In the genomic region with DNA sequence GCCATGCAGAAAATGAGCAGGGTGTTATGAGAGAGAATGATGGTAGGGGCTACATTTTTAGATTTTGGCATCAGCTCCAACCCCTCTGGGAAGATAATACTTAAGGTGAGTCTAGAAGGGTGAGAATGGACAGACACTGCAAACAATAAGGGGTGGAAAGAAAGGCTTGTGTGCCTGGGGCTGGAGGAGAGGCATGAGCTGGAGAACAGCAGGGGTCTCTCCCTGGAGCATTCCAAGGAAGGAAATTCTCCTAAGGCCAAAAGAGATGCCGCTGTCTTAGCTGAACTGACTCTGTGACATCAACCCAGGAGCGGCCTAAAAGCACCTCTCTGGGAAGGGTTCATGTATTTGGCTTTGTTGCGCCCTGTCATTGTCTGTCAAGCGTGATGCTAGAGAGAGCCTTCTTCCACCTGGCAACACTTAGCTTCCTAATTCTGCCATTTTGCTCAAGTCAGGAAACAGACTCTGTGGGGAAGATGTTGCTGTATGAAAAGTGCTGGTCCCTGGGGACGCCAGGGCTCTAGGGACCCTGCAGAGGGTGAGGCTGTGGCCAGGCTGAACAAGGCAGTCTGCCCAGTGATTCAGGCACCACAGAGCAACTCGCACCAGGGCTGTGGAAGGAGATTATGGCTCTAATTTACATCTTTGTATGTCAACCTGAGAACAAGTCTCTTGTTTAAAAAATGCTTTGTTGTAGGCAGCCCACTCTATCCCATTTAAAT, we compare ENCODE assay signal across 31 cellular contexts.
A peak's percentile ranks its signal among the peaks of the same experiment; 100 is the strongest.
DNase-seq lines count a peak whose midpoint lies in the region; TF ChIP-seq lines count a peak whose summit lies in the region.
"Had no signal": no experiment of that assay in that cellular context is flagged by ENCODE, and none has a peak within 500 bp of the region (broad histone marks: within the 10 kb centered on the region; RNA-seq: fewer than 3 reads in every experiment).

No MANE protein-coding gene starts in this region.

- no peak overlapping the region for H3K4me3 Mint-ChIP-seq in endodermal cell
- H3K4me3 Mint-ChIP-seq: activated B cell treated with CpG ODN at 0.5 μM for 24 hours, nephron progenitor cell had no signal

- no peaks in the 10 kb centered on the region for H3K36me3 ChIP-seq in BLaER1
- H3K36me3 ChIP-seq in H7 (replicated peaks; ENCODE audit: control insufficient read depth, insufficient read depth, low read length): no peaks in the 10 kb centered on the region
- H3K36me3 ChIP-seq in endodermal cell (ENCODE audit: control insufficient read depth, insufficient read depth, low read length): no peaks in the 10 kb centered on the region
- no peaks in the 10 kb centered on the region for H3K36me3 ChIP-seq in mesenchymal stem cell (ENCODE audit: control insufficient read depth in 1 of 2, insufficient read depth in 2 of 2, low read depth in 1 of 2, low read length in 2 of 2)
- H3K36me3 ChIP-seq in SK-N-SH (replicated peaks in 1 of 2; ENCODE audit: control insufficient read depth in 1 of 2, insufficient read depth in 2 of 2, low read length in 1 of 2): no peaks in the 10 kb centered on the region
- H3K36me3 ChIP-seq: cardiac muscle cell, gastroesophageal sphincter, spleen, thoracic aorta, vagina had no signal

- no peak overlapping the region for H3K14ac ChIP-seq in mesenchymal stem cell (ENCODE audit: low read length in 2 of 2)

- H4K20me1 ChIP-seq in BLaER1: no peaks in the 10 kb centered on the region
- H4K20me1 ChIP-seq in SK-N-SH (ENCODE audit: insufficient read depth): no peaks in the 10 kb centered on the region

- H3K79me2 ChIP-seq in SK-N-SH (ENCODE audit: insufficient read depth): no peaks in the 10 kb centered on the region
- H3K79me2 ChIP-seq: parathyroid adenoma had no signal

- H2AFZ ChIP-seq in mesenchymal stem cell (ENCODE audit: low read depth, low read length): no peak overlapping the region
- no peak overlapping the region for H2AFZ ChIP-seq in SK-N-SH (ENCODE audit: low read depth)
- H2AFZ ChIP-seq: parathyroid adenoma had no signal

- H4K8ac ChIP-seq in mesenchymal stem cell (ENCODE audit: low read length): no peak overlapping the region

- H3K4ac ChIP-seq in mesenchymal stem cell (ENCODE audit: low read depth in 1 of 2, low read length in 2 of 2): no peak overlapping the region

- H3K27me3 ChIP-seq in BLaER1: no peaks in the 10 kb centered on the region
- H3K27me3 ChIP-seq in H7 (ENCODE audit: control insufficient read depth, insufficient read depth, low read length): no peaks in the 10 kb centered on the region
- no peaks in the 10 kb centered on the region for H3K27me3 ChIP-seq in endodermal cell (ENCODE audit: control insufficient read depth, insufficient read depth, low read length, poor library complexity, severe bottlenecking)
- H3K27me3 ChIP-seq in mesenchymal stem cell (ENCODE audit: control insufficient read depth in 1 of 2, insufficient read depth in 1 of 2, low read length in 2 of 2): peaks cover 0 to 6% of the 10 kb centered on the region in 2 experiments
- no peaks in the 10 kb centered on the region; the same call in 1 of the 2 replicates for H3K27me3 ChIP-seq in SK-N-SH (ENCODE audit: insufficient read depth)
- H3K27me3 ChIP-seq: cardiac muscle cell, gastroesophageal sphincter, spleen, vagina had no signal

- H3K27ac ChIP-seq in BLaER1: peak overlapping the region; percentile 42; the same call in 1 of the 2 replicates
- H3K27ac ChIP-seq in endodermal cell (ENCODE audit: low read depth, low read length): no peak overlapping the region
- no peak overlapping the region for H3K27ac ChIP-seq in mesenchymal stem cell (ENCODE audit: low read length, poor library complexity, severe bottlenecking)
- H3K27ac ChIP-seq in SK-N-SH (ENCODE audit: low read depth in 2 of 2, low read length in 1 of 2): no peak overlapping the region
- H3K27ac ChIP-seq: cardiac muscle cell, gastroesophageal sphincter, KMS-11, parathyroid adenoma, spleen, thoracic aorta, vagina had no signal

- H3K4me1 ChIP-seq in BLaER1 (peaks cover 25% of the 10 kb centered on the region), endodermal cell (ENCODE audit: control insufficient read depth, insufficient read depth, low read length) (peaks cover 3% of the 10 kb centered on the region), mesenchymal stem cell (ENCODE audit: control insufficient read depth, insufficient read depth, low read depth, low read length) (no peaks in the 10 kb centered on the region), SK-N-SH (ENCODE audit: control insufficient read depth in 1 of 2, insufficient read depth in 2 of 2, low read depth in 1 of 2, low read length in 1 of 2) (peaks cover 0 to 5% of the 10 kb centered on the region in 2 experiments; a peak in 1 of 4 replicates)
- H3K4me1 ChIP-seq: Caco-2, gastroesophageal sphincter, parathyroid adenoma, spleen, vagina had no signal

- POLR2A ChIA-PET in SK-N-SH (lab: Yijun Ruan, JAX): no interaction called here

- H2BK15ac ChIP-seq in mesenchymal stem cell (ENCODE audit: low read depth, poor library complexity, severe bottlenecking): no peak overlapping the region

- no peaks in the 10 kb centered on the region for H3F3A ChIP-seq in SK-N-SH (replicated peaks; ENCODE audit: insufficient read depth)

- no peak overlapping the region for H2AK5ac ChIP-seq in mesenchymal stem cell (ENCODE audit: low read length, severe bottlenecking)

- TF ChIP-seq CTCF in endodermal cell (conservative IDR thresholded peaks at IDR 0.05) (no peak), SK-N-SH (IDR thresholded peaks at IDR 0.05) (no peak)

- H3K9me3 ChIP-seq in BLaER1: no peaks in the 10 kb centered on the region
- no peaks in the 10 kb centered on the region for H3K9me3 ChIP-seq in endodermal cell (ENCODE audit: control insufficient read depth, low read length)
- no peaks in the 10 kb centered on the region for H3K9me3 ChIP-seq in mesenchymal stem cell (ENCODE audit: control insufficient read depth, low read length)
- H3K9me3 ChIP-seq in SK-N-SH: no peaks in the 10 kb centered on the region
- H3K9me3 ChIP-seq: Caco-2, gastroesophageal sphincter, mucosa of descending colon, spleen, thoracic aorta, vagina had no signal

- H3K27ac Mint-ChIP-seq in endodermal cell: no peak overlapping the region
- H3K27ac Mint-ChIP-seq: activated B cell treated with CpG ODN at 0.5 μM for 24 hours, nephron progenitor cell had no signal

- H3K9me3 Mint-ChIP-seq in endodermal cell: no peaks in the 10 kb centered on the region
- H3K9me3 Mint-ChIP-seq: activated B cell treated with CpG ODN at 0.5 μM for 24 hours, nephron progenitor cell had no signal

- 67 to 81% methylated on average over 5 to 6 of the region's 6 CpGs for WGBS in endodermal cell (ENCODE audit: insufficient coverage in 1 of 2, insufficient read length in 1 of 2), 2 experiments
- WGBS in mesenchymal stem cell: 65% methylated on average over 3 of the region's 6 CpGs
- WGBS in SK-N-SH (ENCODE audit: low lambda C conversion rate): 9% methylated on average over 4 of the region's 6 CpGs

- no peaks in the 10 kb centered on the region for H3K4me1 Mint-ChIP-seq in endodermal cell
- H3K4me1 Mint-ChIP-seq: activated B cell treated with CpG ODN at 0.5 μM for 24 hours had no signal

- H3K9me2 ChIP-seq in SK-N-SH: no peaks in the 10 kb centered on the region

- no peak for TF ChIP-seq RAD21 in SK-N-SH (IDR thresholded peaks at IDR 0.05; ENCODE audit: low read length)

- no peak overlapping the region for H3K23ac ChIP-seq in mesenchymal stem cell (ENCODE audit: low read length in 2 of 2)

- H3K4me2 ChIP-seq in BLaER1: peak overlapping the region; percentile 77
- H3K4me2 ChIP-seq in mesenchymal stem cell (ENCODE audit: low read length, poor library complexity, severe bottlenecking): no peak overlapping the region
- H3K4me2 ChIP-seq in SK-N-SH: no peak overlapping the region
- H3K4me2 ChIP-seq: KMS-11 had no signal

- no peak overlapping the region for H4K91ac ChIP-seq in mesenchymal stem cell (ENCODE audit: low read length)

- no peaks in the 10 kb centered on the region for H3K27me3 Mint-ChIP-seq in endodermal cell (ENCODE audit: insufficient read depth)

- peak; percentile 52 for DNase-seq in H7
- DNase-seq in NCI-H2107 (lab: John Stamatoyannopoulos, UW): peak; percentile 22
- DNase-seq in endodermal cell: peak; percentile 64
- DNase-seq in mesenchymal stem cell: no peak
- no peak for DNase-seq in T-helper 2 cell
- DNase-seq in midbrain (lab: John Stamatoyannopoulos, UW): no peak
- no peak for DNase-seq in SK-N-SH
- DNase-seq: ACHN; activated B cell treated with CpG ODN at 0.5 μM for 24 hours; activated CD8-positive, alpha-beta memory T cell treated with anti-CD3 and anti-CD28 coated beads, Interleukin-2, amount 50 U/mL, for 4 hours; activated naive CD4-positive, alpha-beta T cell treated with anti-CD3 and anti-CD28 coated beads, Interleukin-2, amount 50 U/mL, for 16 hours; amygdala; C1 segment of cervical spinal cord; Caco-2; kidney; mucosa of descending colon; NCI-H2029; NCI-H774; nephron progenitor cell; right cardiac atrium; spleen; stimulated activated CD4-positive, alpha-beta T cell treated with anti-CD3 and anti-CD28 coated beads, Interleukin-4, amount 100 ng/mL, for 1 hour; stimulated activated naive CD4-positive, alpha-beta T cell; T-helper 9 cell had no signal

- H3K18ac ChIP-seq in mesenchymal stem cell (ENCODE audit: low read depth in 1 of 2, low read length in 2 of 2): no peak overlapping the region

- no peak overlapping the region for H2BK120ac ChIP-seq in mesenchymal stem cell (ENCODE audit: low read depth, low read length)

- no peak overlapping the region for H2BK12ac ChIP-seq in mesenchymal stem cell (ENCODE audit: low read length in 2 of 2)

- no peaks in the 10 kb centered on the region for H3K79me1 ChIP-seq in mesenchymal stem cell (replicated peaks; ENCODE audit: low read length, poor library complexity, severe bottlenecking)

- H3K9ac ChIP-seq in BLaER1: no peak overlapping the region
- no peak overlapping the region for H3K9ac ChIP-seq in endodermal cell (ENCODE audit: extremely low read depth, low read length, poor library complexity, severe bottlenecking)
- H3K9ac ChIP-seq in mesenchymal stem cell (ENCODE audit: low read length): no peak overlapping the region
- no peak overlapping the region for H3K9ac ChIP-seq in SK-N-SH
- H3K9ac ChIP-seq: KMS-11, parathyroid adenoma had no signal

- CTCF ChIA-PET in SK-N-SH (lab: Yijun Ruan, JAX): no interaction called here

- no peaks in the 10 kb centered on the region for H3K36me3 Mint-ChIP-seq in endodermal cell (ENCODE audit: low read depth)

- no peak for TF ChIP-seq EP300 in SK-N-SH (IDR thresholded peaks at IDR 0.05; ENCODE audit: borderline replicate concordance in 1 of 2, low read depth in 1 of 2, low read length in 1 of 2)

- H2BK5ac ChIP-seq in mesenchymal stem cell (ENCODE audit: low read depth, low read length, poor library complexity, severe bottlenecking): no peak overlapping the region

- H3K4me3 ChIP-seq in BLaER1: no peak overlapping the region
- no peak overlapping the region for H3K4me3 ChIP-seq in H7 (ENCODE audit: insufficient read depth, low read depth, low read length)
- no peak overlapping the region for H3K4me3 ChIP-seq in endodermal cell (ENCODE audit: low read length)
- H3K4me3 ChIP-seq in mesenchymal stem cell (ENCODE audit: insufficient read depth in 1 of 2, low read depth in 1 of 2, low read length in 2 of 2): no peak overlapping the region
- H3K4me3 ChIP-seq in SK-N-SH (ENCODE audit: low read depth in 2 of 2, low read length in 1 of 2): no peak overlapping the region
- H3K4me3 ChIP-seq: cardiac muscle cell, gastroesophageal sphincter, mucosa of descending colon, spleen, thoracic aorta, vagina had no signal

TF ChIP-seq in SK-N-SH, 30 proteins besides CTCF, POLR2A, EP300 and RAD21 (continues in another document):
- TF ChIP-seq TEAD4 (IDR thresholded peaks at IDR 0.05; ENCODE audit: borderline replicate concordance, insufficient read depth): no peak

Comparison
In these comparisons a context has a peak if more than half of its experiments do, and no peak if none do; other contexts are left out.
1. DNase-seq: peak in H7 (single experiment), NCI-H2107 (single experiment) and endodermal cell (single experiment); none in mesenchymal stem cell (single experiment), T-helper 2 cell (0 of 5), midbrain (single experiment) and SK-N-SH (single experiment).